In the genomic region with DNA sequence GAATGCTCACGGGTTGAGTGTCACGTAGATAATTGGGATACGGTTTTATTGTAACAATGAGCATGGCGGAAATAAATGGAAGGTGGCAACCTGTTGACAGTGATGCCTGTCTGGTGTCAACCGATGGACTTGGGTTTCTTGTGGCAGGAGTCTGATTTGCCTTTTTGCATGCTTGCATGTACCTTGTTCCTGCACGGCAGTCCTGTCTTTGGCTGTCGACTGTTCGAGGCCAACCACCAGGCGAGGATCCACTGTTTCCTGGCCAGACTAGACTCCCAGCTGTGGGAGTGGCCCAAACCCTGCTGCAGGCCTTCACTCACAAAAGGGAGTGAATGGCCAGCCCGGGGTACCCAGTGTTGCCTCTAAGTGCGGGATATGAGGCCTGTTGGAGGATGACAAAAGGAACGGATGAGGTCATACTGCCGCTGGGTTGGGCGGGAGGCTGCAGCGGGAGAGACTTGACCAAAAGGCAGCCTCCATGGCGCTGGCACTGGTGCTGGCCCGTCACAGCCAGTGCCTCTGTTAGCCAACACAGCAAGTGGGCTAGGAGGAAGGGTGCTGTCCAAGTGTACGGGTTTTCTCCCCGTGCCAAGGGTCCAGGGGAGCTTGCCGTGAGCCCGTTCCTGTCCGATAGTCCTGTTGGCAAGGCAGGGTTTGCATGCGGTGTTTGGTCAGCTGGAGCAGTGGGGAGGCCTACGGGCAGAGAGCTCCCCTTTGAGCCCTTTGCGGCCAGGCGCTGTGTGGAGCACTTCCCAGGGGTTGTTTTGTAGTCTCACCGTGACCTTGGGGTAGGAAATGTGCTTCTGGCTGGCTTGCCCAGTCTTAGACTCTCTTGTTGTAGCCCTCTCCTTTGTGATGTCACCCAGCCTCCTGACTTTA, we compare ENCODE assay signal across 8 cellular contexts. TPM values are rescaled to one million over a fixed set of nuclear protein-coding genes. Genes with fewer than 3 reads are reported as not detected.
A peak's percentile ranks its signal among the peaks of the same experiment; 100 is the strongest.
DNase-seq lines count a peak whose midpoint lies in the region; ATAC-seq lines count a peak whose summit lies in the region.

No MANE protein-coding gene starts in this region.

- peak; percentile 52 for DNase-seq in NCI-H748 (lab: John Stamatoyannopoulos, UW; ENCODE audit: unreplicated experiment)
- DNase-seq in NCI-H748 treated with DMSO at 0.1 percent for 48 hours (lab: John Stamatoyannopoulos, UW) = no peak
- peak; percentile 50 for DNase-seq in NCI-H146 (lab: John Stamatoyannopoulos, UW)
- DNase-seq in activated naive CD8-positive, alpha-beta T cell treated with anti-CD3 and anti-CD28 coated beads, Interleukin-2, amount 50 U/mL, for 24 hours = no peak
- peak; percentile 46 for DNase-seq in left ventricle myocardium superior
- peak; percentile 19 for DNase-seq in pulmonary artery endothelial cell (ENCODE audit: low read depth, low spot score)

- H3K27me3 Mint-ChIP-seq in activated naive CD8-positive, alpha-beta T cell treated with anti-CD3 and anti-CD28 coated beads, Interleukin-2, amount 50 U/mL, for 24 hours = no peaks in the 10 kb centered on the region

- peaks cover 48% of the 10 kb centered on the region for H3K4me1 Mint-ChIP-seq in activated naive CD8-positive, alpha-beta T cell treated with anti-CD3 and anti-CD28 coated beads, Interleukin-2, amount 50 U/mL, for 24 hours

- intact Hi-C loops in left ventricle myocardium superior (cut with micrococcal nuclease) = no loop called here

- no peaks in the 10 kb centered on the region for H3K9me3 Mint-ChIP-seq in activated naive CD8-positive, alpha-beta T cell treated with anti-CD3 and anti-CD28 coated beads, Interleukin-2, amount 50 U/mL, for 24 hours

- peak overlapping the region; percentile 84 for H3K27ac Mint-ChIP-seq in activated naive CD8-positive, alpha-beta T cell treated with anti-CD3 and anti-CD28 coated beads, Interleukin-2, amount 50 U/mL, for 24 hours

- ATAC-seq in activated naive CD8-positive, alpha-beta T cell treated with anti-CD3 and anti-CD28 coated beads, Interleukin-2, amount 50 U/mL, for 24 hours = no peak
- ATAC-seq in left ventricle myocardium superior = no peak
- no peak for ATAC-seq in HG03045 (IDR thresholded peaks at IDR 0.05; ENCODE audit: unreplicated experiment)
- ATAC-seq in GM21526 (IDR thresholded peaks at IDR 0.05; ENCODE audit: low FRiP score, unreplicated experiment) = no peak

- H3K4me3 Mint-ChIP-seq in activated naive CD8-positive, alpha-beta T cell treated with anti-CD3 and anti-CD28 coated beads, Interleukin-2, amount 50 U/mL, for 24 hours = peak overlapping the region; percentile 91

- H3K36me3 Mint-ChIP-seq in activated naive CD8-positive, alpha-beta T cell treated with anti-CD3 and anti-CD28 coated beads, Interleukin-2, amount 50 U/mL, for 24 hours (ENCODE audit: low read depth) = peaks cover 13% of the 10 kb centered on the region

RNA-seq across cellular contexts. Expression of a gene that starts 1.0 kb away (rescaled TPM):
- total RNA-seq in left ventricle myocardium superior (17.7 TPM), pulmonary artery endothelial cell (35.9 and 40.9 TPM in 2 replicates)

RNA-seq across cellular contexts. Expression of a gene that starts 34.9 kb away (rescaled TPM):
- 36.6 TPM for total RNA-seq in left ventricle myocardium superior
- total RNA-seq in pulmonary artery endothelial cell = 213 and 264 TPM in 2 replicates

RNA-seq across cellular contexts. Expression of a gene that starts 36.0 kb away (rescaled TPM):
- total RNA-seq in left ventricle myocardium superior (28.5 TPM), pulmonary artery endothelial cell (46.5 and 62.3 TPM in 2 replicates)

RNA-seq across cellular contexts. Expression of a gene that starts 50.6 kb away (rescaled TPM):
- total RNA-seq in left ventricle myocardium superior (51.6 TPM), pulmonary artery endothelial cell (10.6 and 14.8 TPM in 2 replicates)

Comparison
In these comparisons a context has a peak if more than half of its experiments do, and no peak if none do; other contexts are left out.
1. DNase-seq: peak in NCI-H748 (single experiment), NCI-H146 (single experiment), left ventricle myocardium superior (single experiment) and pulmonary artery endothelial cell (single experiment); none in NCI-H748 treated with DMSO at 0.1 percent for 48 hours (single experiment) and activated naive CD8-positive, alpha-beta T cell treated with anti-CD3 and anti-CD28 coated beads, Interleukin-2, amount 50 U/mL, for 24 hours (single experiment).